Comparison of ENCODE assay signal across 2 cellular contexts in genomic region chr3:149196805-149197204, GRCh38.
TF ChIP-seq lines count a peak whose summit lies in the region.

No MANE protein-coding gene starts in this region.

TF ChIP-seq in GM23338, 12 proteins besides CTCF, POLR2A, EP300 and RAD21:
- TF ChIP-seq NANOG (IDR thresholded peaks at IDR 0.05; ENCODE audit: borderline replicate concordance) (peak; percentile 93), CREB1 (CRISPR knock-in tag; IDR thresholded peaks at IDR 0.05; ENCODE audit: low read depth) (peak; percentile 64), ZNF462 (CRISPR knock-in tag; IDR thresholded peaks at IDR 0.05) (peak; percentile 39; the same call in 1 of the 2 replicates)

TF ChIP-seq in H1, 55 proteins besides CTCF, POLR2A, EP300 and RAD21:
- 0 out of 2 replicates have a peak, but pooled peaks have one; percentile 26 for TF ChIP-seq TAF1 (IDR thresholded peaks at IDR 0.05; ENCODE audit: low read depth, low read length)
- TF ChIP-seq SP1 (IDR thresholded peaks at IDR 0.05; ENCODE audit: low read depth, low read length): peak; percentile 62; the same call in 1 of the 2 replicates
- TF ChIP-seq POLR2AphosphoS5 (IDR thresholded peaks at IDR 0.05; ENCODE audit: low read depth, low read length): peak; percentile 63; the same call in 1 of the 2 replicates
- 0 out of 2 replicates have a peak, but pooled peaks have one; percentile 37 for TF ChIP-seq ATF2 (IDR thresholded peaks at IDR 0.05; ENCODE audit: low read length)
- TF ChIP-seq ASH2L (IDR thresholded peaks at IDR 0.05; ENCODE audit: low read length): peak; percentile 42
- TF ChIP-seq NANOG (IDR thresholded peaks at IDR 0.05; ENCODE audit: insufficient read depth, low read depth, low read length, poor library complexity, severe bottlenecking): peak; percentile 59
- peak; percentile 37; the same call in 1 of the 2 replicates for TF ChIP-seq TBP (IDR thresholded peaks at IDR 0.05; ENCODE audit: low read depth, low read length)
